Comparison of ENCODE assay signal across 17 cellular contexts in genomic region chr15:92294759-92295158, GRCh38.
DNase-seq lines count a peak whose midpoint lies in the region; ATAC-seq and TF ChIP-seq lines count a peak whose summit lies in the region.
"Had no signal": no experiment of that assay in that cellular context is flagged by ENCODE, and none has a peak within 500 bp of the region (broad histone marks: within the 10 kb centered on the region; RNA-seq: fewer than 3 reads in every experiment).

No MANE protein-coding gene starts in this region.

- no peak overlapping the region for H3K4me3 Mint-ChIP-seq in progenitor cell of endocrine pancreas (ENCODE audit: low read depth)
- H3K4me3 Mint-ChIP-seq: T-cell had no signal

- DNase-seq in NCI-H2171 treated with DMSO at 0.1 percent for 48 hours (lab: John Stamatoyannopoulos, UW) (peak; percentile 22), NCI-H2171 (lab: John Stamatoyannopoulos, UW) (no peak), SW480 (ENCODE audit: low spot score) (peak; percentile 22), retina (peak; percentile 53), progenitor cell of endocrine pancreas (ENCODE audit: low spot score, unreplicated experiment) (no peak)
- peak; percentile 5 for DNase-seq in Jurkat, Clone E6-1 (ENCODE audit: low read depth, low spot score)
- DNase-seq: 8988T, HCEC 1CT, MM.1S, NCI-H1105, NCI-H1694 treated with DMSO at 0.1 percent for 48 hours, T-cell had no signal

- H3K36me3 Mint-ChIP-seq in progenitor cell of endocrine pancreas (ENCODE audit: insufficient read depth): no peaks in the 10 kb centered on the region
- H3K36me3 Mint-ChIP-seq: T-cell had no signal

- H3K9me3 Mint-ChIP-seq in progenitor cell of endocrine pancreas (ENCODE audit: low read depth): no peaks in the 10 kb centered on the region
- H3K9me3 Mint-ChIP-seq: T-cell had no signal

- H3K4me1 Mint-ChIP-seq in progenitor cell of endocrine pancreas (ENCODE audit: low read depth): no peaks in the 10 kb centered on the region
- H3K4me1 Mint-ChIP-seq: T-cell had no signal

- no peak overlapping the region for H3K4me3 ChIP-seq in Jurkat, Clone E6-1 (ENCODE audit: low read length)
- H3K4me3 ChIP-seq: BLaER1 treated with 17β-estradiol and CSF1 and Interleukin-3, amounts not matched to agents 10 nM and 100 nM; GM12878; SJSA1 had no signal

- ATAC-seq in HG02938 (IDR thresholded peaks at IDR 0.05; ENCODE audit: unreplicated experiment) (no peak), GM21515 (IDR thresholded peaks at IDR 0.05; ENCODE audit: unreplicated experiment) (no peak)
- ATAC-seq: GM12878, T-cell had no signal

- H3K27me3 Mint-ChIP-seq in progenitor cell of endocrine pancreas: peaks cover 19% of the 10 kb centered on the region

- no peak overlapping the region for H3K27ac Mint-ChIP-seq in progenitor cell of endocrine pancreas
- H3K27ac Mint-ChIP-seq: T-cell had no signal

- no peak for TF ChIP-seq CTCF in progenitor cell of endocrine pancreas (IDR thresholded peaks at IDR 0.05; ENCODE audit: unreplicated experiment)

Comparison
In these comparisons a context has a peak if more than half of its experiments do, and no peak if none do; other contexts are left out.
1. DNase-seq: peak in NCI-H2171 treated with DMSO at 0.1 percent for 48 hours (single experiment), Jurkat, Clone E6-1 (single experiment), SW480 (single experiment) and retina (single experiment); none in NCI-H2171 (single experiment) and progenitor cell of endocrine pancreas (single experiment).